ENCODE assay signal across 20 cellular contexts in genomic region chr6:154752015-154752414, GRCh38. TPM values are rescaled to one million over a fixed set of nuclear protein-coding genes. Genes with fewer than 3 reads are reported as not detected.
A peak's percentile ranks its signal among the peaks of the same experiment; 100 is the strongest.
DNase-seq lines count a peak whose midpoint lies in the region; ATAC-seq, FAIRE-seq and TF ChIP-seq lines count a peak whose summit lies in the region.
"Had no signal": no experiment of that assay in that cellular context is flagged by ENCODE, and none has a peak within 500 bp of the region (broad histone marks: within the 10 kb centered on the region; RNA-seq: fewer than 3 reads in every experiment).

No MANE protein-coding gene starts in this region.

- no peak overlapping the region for H3K9ac ChIP-seq in K562 (ENCODE audit: insufficient read depth in 1 of 2, low read depth in 2 of 2, low read length in 2 of 2)

- TF ChIP-seq POLR2A in K562 (conservative IDR thresholded peaks at IDR 0.05), result no peak

- TF ChIP-seq EP300 in K562 (IDR thresholded peaks at IDR 0.05; ENCODE audit: low read length), result peak; percentile 25; the same call in 1 of the 2 replicates

- no peak overlapping the region for H3K27ac Mint-ChIP-seq in activated CD4-positive, alpha-beta T cell treated with anti-CD3 and anti-CD28 coated beads, Interleukin-2, amount 10 ng/mL, durations not matched to agents 24 days and 14 days

- FAIRE-seq in K562 (lab: Jason Lieb, UNC), result no peak
- peak; percentile 39 for FAIRE-seq in small intestine (lab: Jason Lieb, UNC)
- FAIRE-seq: GM12892 had no signal

- in situ Hi-C loops in K562 (cut with MboI), result no loop called here

- no TSS peak for BruUV-seq in K562 (replicated peaks; lab: Mats Ljungman, UMichigan)

- TF ChIP-seq CTCF in K562 (IDR thresholded peaks at IDR 0.05 in 2 of 3, conservative IDR thresholded peaks at IDR 0.05 in 1 of 3; ENCODE audit: insufficient read depth in 2 of 3, low read depth in 1 of 3, low read length in 3 of 3), result no peak

- WGBS in K562 (ENCODE audit: insufficient coverage, low coverage, missing lambda C conversion rate), result 33% methylated on average over 1 of the region's 1 CpG
- 23 to 61% (median 33%) methylated on average over 1 of the region's 1 CpG for WGBS in small intestine, 3 donors

- CTCF ChIA-PET in K562 (lab: Yijun Ruan, JAX; ENCODE audit: low intra/inter-chr PET ratio), result no interaction called here

- intact Hi-C loops in K562 (cut with micrococcal nuclease), result no loop called here
- intact Hi-C loops in activated CD4-positive, alpha-beta T cell treated with anti-CD3 and anti-CD28 coated beads, Interleukin-2, amount 10 ng/mL, durations not matched to agents 24 days and 14 days (cut with micrococcal nuclease), result no loop called here

- no peak overlapping the region for H3K4me3 ChIP-seq in K562
- no peak overlapping the region for H3K4me3 ChIP-seq in small intestine (ENCODE audit: low read depth in 1 of 2, low read length in 2 of 2)

- peaks cover 18% of the 10 kb centered on the region for H3K36me3 ChIP-seq in K562 (ENCODE audit: control insufficient read depth, insufficient read depth, low read length)
- no peaks in the 10 kb centered on the region for H3K36me3 ChIP-seq in small intestine (ENCODE audit: control insufficient read depth in 2 of 2, insufficient read depth in 2 of 2, low read length in 2 of 2)

- DNase-seq in GF-D8 (lab: John Stamatoyannopoulos, UW) (peak; percentile 86), OCI-M1 (lab: John Stamatoyannopoulos, UW) (peak; percentile 25), K562 (ENCODE audit: extremely low read depth in 1 of 4, low spot score in 3 of 4) (no peak), small intestine (no peak), NAMALWA (ENCODE audit: low spot score) (no peak)
- DNase-seq in activated CD4-positive, alpha-beta T cell treated with anti-CD3 and anti-CD28 coated beads, Interleukin-2, amount 10 ng/mL, durations not matched to agents 24 days and 14 days, result no peak
- DNase-seq: DMS79 treated with DMSO at 0.1 percent for 48 hours; H7; MM.1S; NCI-H1092 treated with DMSO at 0.1 percent for 48 hours; NCI-H1436 treated with DMSO at 0.1 percent for 48 hours; NCI-H2029; NCI-H2227 treated with DMSO at 0.1 percent for 48 hours; NCI-H510A; NK-92 treated with Interleukin-12 subunit alpha and Interleukin-12 subunit beta, amount 100 ng/mL, for 24 hours had no signal

- H3K27me3 Mint-ChIP-seq in activated CD4-positive, alpha-beta T cell treated with anti-CD3 and anti-CD28 coated beads, Interleukin-2, amount 10 ng/mL, durations not matched to agents 24 days and 14 days, result no peaks in the 10 kb centered on the region

- peaks cover 0 to 4% of the 10 kb centered on the region in 2 experiments; a peak in 1 of 5 replicates for H3K4me1 ChIP-seq in K562 (replicated peaks in 1 of 2; ENCODE audit: control insufficient read depth in 2 of 2, insufficient read depth in 2 of 2, low read length in 2 of 2)
- peaks cover 0 to 12% of the 10 kb centered on the region in 2 donors for H3K4me1 ChIP-seq in small intestine (ENCODE audit: control insufficient read depth in 2 of 2, insufficient read depth in 1 of 2, low read depth in 1 of 2, low read length in 1 of 2)

- no peak overlapping the region for H3K4me2 ChIP-seq in K562 (ENCODE audit: insufficient read depth, low read length)

- H2AFZ ChIP-seq in K562 (ENCODE audit: low read depth, low read length), result no peak overlapping the region

- no peak for TF ChIP-seq RAD21 in K562 (CRISPR knock-in tag; conservative IDR thresholded peaks at IDR 0.05 in 1 of 2, IDR thresholded peaks at IDR 0.05 in 1 of 2)

- POLR2A ChIA-PET in K562 (lab: Yijun Ruan, JAX), result no interaction called here

- no peak overlapping the region for H3K4me3 Mint-ChIP-seq in activated CD4-positive, alpha-beta T cell treated with anti-CD3 and anti-CD28 coated beads, Interleukin-2, amount 10 ng/mL, durations not matched to agents 24 days and 14 days
- H3K4me3 Mint-ChIP-seq: CD14-positive monocyte had no signal

- H3K9me3 ChIP-seq in K562 (replicated peaks; ENCODE audit: control insufficient read depth, insufficient read depth, low read depth, low read length), result no peaks in the 10 kb centered on the region
- H3K9me3 ChIP-seq in small intestine (ENCODE audit: control insufficient read depth, low read depth), result no peaks in the 10 kb centered on the region

- peaks cover 16% of the 10 kb centered on the region for H3K36me3 Mint-ChIP-seq in activated CD4-positive, alpha-beta T cell treated with anti-CD3 and anti-CD28 coated beads, Interleukin-2, amount 10 ng/mL, durations not matched to agents 24 days and 14 days (ENCODE audit: low read depth)

- H3K4me1 Mint-ChIP-seq in activated CD4-positive, alpha-beta T cell treated with anti-CD3 and anti-CD28 coated beads, Interleukin-2, amount 10 ng/mL, durations not matched to agents 24 days and 14 days, result peaks cover 11% of the 10 kb centered on the region

- H3K27me3 ChIP-seq in K562 (ENCODE audit: control insufficient read depth in 2 of 2, insufficient read depth in 2 of 2, low read length in 2 of 2), result no peaks in the 10 kb centered on the region
- no peaks in the 10 kb centered on the region for H3K27me3 ChIP-seq in small intestine (ENCODE audit: control insufficient read depth in 2 of 2, insufficient read depth in 2 of 2, low read length in 2 of 2)

- ATAC-seq in K562 (no peak), GM21717 (IDR thresholded peaks at IDR 0.05; ENCODE audit: unreplicated experiment) (no peak)
- ATAC-seq: Panc1, SK-N-SH treated with all-trans-retinoic acid at 6 μM for 48 hours had no signal

- H4K20me1 ChIP-seq in K562 (replicated peaks; ENCODE audit: control insufficient read depth, insufficient read depth, low read length), result 0 out of 2 replicates have a peak, but pooled peaks cover 9% of the 10 kb centered on the region

- H3K27ac ChIP-seq in K562 (ENCODE audit: extremely low read depth, low read depth, low read length), result peak overlapping the region; percentile 23; the same call in 1 of the 3 replicates
- no peak overlapping the region for H3K27ac ChIP-seq in small intestine (ENCODE audit: low read depth in 1 of 2, low read length in 1 of 2)

- peaks cover 99% of the 10 kb centered on the region for H3K79me2 ChIP-seq in K562 (ENCODE audit: control insufficient read depth, insufficient read depth, low read length)

- no peaks in the 10 kb centered on the region for H3K9me3 Mint-ChIP-seq in activated CD4-positive, alpha-beta T cell treated with anti-CD3 and anti-CD28 coated beads, Interleukin-2, amount 10 ng/mL, durations not matched to agents 24 days and 14 days
- H3K9me3 Mint-ChIP-seq: CD14-positive monocyte had no signal

- no peaks in the 10 kb centered on the region for H3K9me1 ChIP-seq in K562 (ENCODE audit: control insufficient read depth, insufficient read depth, low read length)

TF ChIP-seq in K562, 482 proteins besides CTCF, POLR2A, EP300 and RAD21 (continues in another document):
- TF ChIP-seq E2F4 (CRISPR knock-in tag; IDR thresholded peaks at IDR 0.05; ENCODE audit: low read depth) (no peak), ZNF639 (CRISPR knock-in tag; conservative IDR thresholded peaks at IDR 0.05 in 1 of 2, IDR thresholded peaks at IDR 0.05 in 1 of 2) (0 out of 4 replicates have a peak, but pooled peaks of 1 of the 2 experiments have one; percentile 32), L3MBTL2 (IDR thresholded peaks at IDR 0.05) (peak; percentile 70), PRPF4 (IDR thresholded peaks at IDR 0.05; ENCODE audit: insufficient read depth, low read depth, low read length, poor library complexity, severe bottlenecking) (no peak), CXXC5 (CRISPR knock-in tag; IDR thresholded peaks at IDR 0.05) (0 out of 2 replicates have a peak, but pooled peaks have one; percentile 12)

RNA-seq across cellular contexts. Expression of gene SCAF8, which starts 18.8 kb away (rescaled TPM):
- 29.7 and 106 TPM in 2 replicates for total RNA-seq in K562 (2011; cell fraction: chromatin; rRNA removed; ENCODE audit: low replicate concordance)
- 18.2 and 25.1 TPM in 2 replicates for total RNA-seq in K562 (2011; cell fraction: nucleolus; rRNA removed)
- total RNA-seq in K562 (2011; cell fraction: nucleoplasm; rRNA removed), result 34.6 and 37.3 TPM in 2 replicates
- total RNA-seq in K562 (2014; rRNA removed) (20.3 and 25.3 TPM in 2 replicates), K562 (2014; rRNA removed; fragmentation: Illumina TruSeq; extraction: Trizol) (35.7 and 41.5 TPM in 2 replicates), K562 (2015; rRNA removed; fragmentation: Illumina TruSeq; extraction: Trizol) (37.0 and 38.5 TPM in 2 replicates), K562 (2021) (38.6 and 46.6 TPM in 2 replicates)
- polyA plus RNA-seq in K562 (2011; rRNA removed) (22.0 and 23.2 TPM in 2 replicates), K562 (2014; fragmentation: Illumina TruSeq; extraction: Trizol) (36.0 and 41.1 TPM in 2 replicates), K562 (2014; fragmentation: Nextera tagmentation; extraction: Ambion mirVana) (10 to 100 TPM; 10.5 to 11.8 TPM), K562 (2014; rRNA removed) (18.5 and 19.4 TPM in 2 replicates), small intestine (10 to 100 TPM in 2 of 3 donors, 1 to 10 TPM in 1; 6.8 to 10.1 (median 10.1) TPM)
- 13.9 and 18.5 TPM in 2 replicates for polyA plus RNA-seq in K562 (2011; cell fraction: cytosol; rRNA removed)
- 27.6 and 28.9 TPM in 2 replicates for polyA plus RNA-seq in K562 (2011; cell fraction: nucleus; rRNA removed)
- polyA plus RNA-seq in K562 (2012), result 21.6 and 23.1 TPM in 2 replicates
- 55.1 and 69.3 TPM in 2 replicates for polyA minus RNA-seq in K562 (2011; rRNA and poly(A)+ RNA removed)
- 27.5 and 32.1 TPM in 2 replicates for polyA minus RNA-seq in K562 (2011; cell fraction: cytosol; rRNA and poly(A)+ RNA removed)
- polyA minus RNA-seq in K562 (2011; cell fraction: nucleus; rRNA and poly(A)+ RNA removed), result 29.2 and 48.1 TPM in 2 replicates
- 36.6 and 37.5 TPM in 2 replicates for total RNA-seq in activated CD4-positive, alpha-beta T cell treated with anti-CD3 and anti-CD28 coated beads, Interleukin-2, amount 10 ng/mL, durations not matched to agents 24 days and 14 days

Comparison
In these comparisons a context has a peak if more than half of its experiments do, and no peak if none do; other contexts are left out.
1. DNase-seq: peak in GF-D8 (single experiment) and OCI-M1 (single experiment); none in K562 (0 of 4), small intestine (single experiment), NAMALWA (single experiment) and activated CD4-positive, alpha-beta T cell treated with anti-CD3 and anti-CD28 coated beads, Interleukin-2, amount 10 ng/mL, durations not matched to agents 24 days and 14 days (single experiment).